In the genomic region with DNA sequence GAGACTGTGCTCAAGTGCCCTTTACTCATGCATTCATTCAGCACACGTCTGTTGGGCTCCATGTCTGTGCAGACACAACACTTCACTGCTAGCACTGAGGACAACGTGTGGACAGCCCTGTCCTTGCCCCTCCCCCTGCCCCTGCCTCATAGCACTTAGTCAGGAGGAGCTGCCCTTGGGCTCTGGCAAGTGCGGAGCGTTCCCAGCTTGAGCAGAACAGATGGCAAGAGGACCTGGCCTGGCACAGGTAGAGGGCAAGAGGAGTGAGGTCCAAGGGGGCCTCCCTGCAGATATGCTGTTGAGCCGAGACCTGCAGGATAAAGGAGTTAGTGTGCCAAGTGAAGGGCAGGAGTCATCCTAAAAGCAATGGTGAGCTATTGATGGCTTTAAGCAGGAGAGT, we compare ENCODE assay signal across 35 cellular contexts.
"Had no signal": no experiment of that assay in that cellular context is flagged by ENCODE, and none has a peak within 500 bp of the region (broad histone marks: within the 10 kb centered on the region; RNA-seq: fewer than 3 reads in every experiment).

No MANE protein-coding gene starts in this region.

- H3K4me3 ChIP-seq: colonic mucosa, esophagus squamous epithelium, gastroesophageal sphincter, heart right ventricle, hepatocyte had no signal

- H3K27ac ChIP-seq: brain microvascular endothelial cell, colonic mucosa, epithelial cell of prostate, esophagus squamous epithelium, gastroesophageal sphincter, heart right ventricle, hepatocyte had no signal

- H3K4me2 ChIP-seq: hepatocyte had no signal

- H2AFZ ChIP-seq: hepatocyte had no signal

- FAIRE-seq: astrocyte, bronchial epithelial cell, endometrium, endothelial cell of umbilical vein had no signal

- H3K4me1 ChIP-seq: colonic mucosa, esophagus squamous epithelium, gastroesophageal sphincter, heart right ventricle had no signal

- DNase-seq: activated CD4-positive, alpha-beta memory T cell treated with anti-CD3 and anti-CD28 coated beads for 36 hours; activated CD4-positive, alpha-beta T cell treated with anti-CD3 and anti-CD28 coated beads for 36 hours; activated CD4-positive, alpha-beta T cell treated with anti-CD3 and anti-CD28 coated beads, Interleukin-2, amount 10 ng/mL, durations not matched to agents 24 days and 14 days; activated CD4-positive, CD25-positive, alpha-beta regulatory T cell; activated CD4-positive, CD25-positive, alpha-beta regulatory T cell treated with anti-CD3 and anti-CD28 coated beads, Interleukin-2, amount 50 U/mL, for 72 hours; activated CD8-positive, alpha-beta memory T cell treated with anti-CD3 and anti-CD28 coated beads, Interleukin-2, amount 10 ng/mL, durations not matched to agents 7 days and 5 days; activated CD8-positive, alpha-beta memory T cell treated with anti-CD3 and anti-CD28 coated beads, Interleukin-2, amount 50 U/mL, for 48 hours; activated CD8-positive, alpha-beta T cell treated with anti-CD3 and anti-CD28 coated beads, Interleukin-2, amount 10 ng/mL, durations not matched to agents 7 days and 5 days; activated gamma-delta T cell; activated naive CD4-positive, alpha-beta T cell; activated naive CD4-positive, alpha-beta T cell treated with anti-CD3 and anti-CD28 coated beads, Interleukin-2, amount 10 ng/mL, durations not matched to agents 7 days and 5 days; activated naive CD8-positive, alpha-beta T cell treated with anti-CD3 and anti-CD28 coated beads, Interleukin-2, amount 10 ng/mL, durations not matched to agents 7 days and 5 days; activated T-cell treated with anti-CD3 and anti-CD28 coated beads for 4 hours; activated T-cell treated with anti-CD3 and anti-CD28 coated beads, Interleukin-2, amount 50 U/mL, for 24 hours; activated T-cell treated with anti-CD3 and anti-CD28 coated beads, Interleukin-2, amount 50 U/mL, for 72 hours; amniotic stem cell; anterior cingulate cortex; brain microvascular endothelial cell; colonic mucosa; effector CD8-positive, alpha-beta T cell; esophagus squamous epithelium; foreskin melanocyte; heart right ventricle; T-helper 17 cell; T1000 had no signal

- H3K9me3 ChIP-seq: colonic mucosa, esophagus squamous epithelium, gastroesophageal sphincter, heart right ventricle had no signal

- H3K4me1 Mint-ChIP-seq: activated CD4-positive, alpha-beta T cell treated with anti-CD3 and anti-CD28 coated beads for 36 hours; activated CD4-positive, alpha-beta T cell treated with anti-CD3 and anti-CD28 coated beads, Interleukin-2, amount 10 ng/mL, durations not matched to agents 24 days and 14 days; activated CD8-positive, alpha-beta memory T cell treated with anti-CD3 and anti-CD28 coated beads, Interleukin-2, amount 10 ng/mL, durations not matched to agents 7 days and 5 days; activated naive CD4-positive, alpha-beta T cell treated with anti-CD3 and anti-CD28 coated beads, Interleukin-2, amount 10 ng/mL, durations not matched to agents 7 days and 5 days; activated naive CD8-positive, alpha-beta T cell treated with anti-CD3 and anti-CD28 coated beads, Interleukin-2, amount 10 ng/mL, durations not matched to agents 7 days and 5 days; central memory CD8-positive, alpha-beta T cell had no signal

- H3K27me3 Mint-ChIP-seq: activated CD4-positive, alpha-beta T cell treated with anti-CD3 and anti-CD28 coated beads, Interleukin-2, amount 10 ng/mL, durations not matched to agents 24 days and 14 days; activated CD8-positive, alpha-beta memory T cell treated with anti-CD3 and anti-CD28 coated beads, Interleukin-2, amount 10 ng/mL, durations not matched to agents 7 days and 5 days; activated naive CD8-positive, alpha-beta T cell treated with anti-CD3 and anti-CD28 coated beads, Interleukin-2, amount 10 ng/mL, durations not matched to agents 7 days and 5 days had no signal

- H3K79me2 ChIP-seq: hepatocyte had no signal

- H3K27me3 ChIP-seq: brain microvascular endothelial cell, colonic mucosa, hepatocyte had no signal

- ATAC-seq: activated CD4-positive, alpha-beta T cell treated with anti-CD3 and anti-CD28 coated beads for 36 hours; activated CD8-positive, alpha-beta memory T cell treated with anti-CD3 and anti-CD28 coated beads, Interleukin-2, amount 10 ng/mL, durations not matched to agents 7 days and 5 days; activated CD8-positive, alpha-beta T cell treated with anti-CD3 and anti-CD28 coated beads, Interleukin-2, amount 10 ng/mL, durations not matched to agents 7 days and 5 days; activated naive CD4-positive, alpha-beta T cell treated with anti-CD3 and anti-CD28 coated beads, Interleukin-2, amount 50 U/mL, for 72 hours; activated T-cell treated with anti-CD3 and anti-CD28 coated beads, Interleukin-2, amount 50 U/mL, for 72 hours; gastroesophageal sphincter; heart right ventricle; T-helper 17 cell had no signal

- H3K27ac Mint-ChIP-seq: activated CD4-positive, alpha-beta memory T cell treated with anti-CD3 and anti-CD28 coated beads for 36 hours; activated CD4-positive, alpha-beta T cell treated with anti-CD3 and anti-CD28 coated beads for 36 hours; activated CD4-positive, alpha-beta T cell treated with anti-CD3 and anti-CD28 coated beads, Interleukin-2, amount 10 ng/mL, durations not matched to agents 24 days and 14 days; activated CD8-positive, alpha-beta memory T cell treated with anti-CD3 and anti-CD28 coated beads, Interleukin-2, amount 10 ng/mL, durations not matched to agents 7 days and 5 days; activated CD8-positive, alpha-beta T cell treated with anti-CD3 and anti-CD28 coated beads, Interleukin-2, amount 10 ng/mL, durations not matched to agents 7 days and 5 days; activated naive CD4-positive, alpha-beta T cell treated with anti-CD3 and anti-CD28 coated beads, Interleukin-2, amount 10 ng/mL, durations not matched to agents 7 days and 5 days; activated naive CD4-positive, alpha-beta T cell treated with anti-CD3 and anti-CD28 coated beads, Interleukin-2, amount 50 U/mL, for 72 hours; activated naive CD8-positive, alpha-beta T cell treated with anti-CD3 and anti-CD28 coated beads, Interleukin-2, amount 10 ng/mL, durations not matched to agents 7 days and 5 days; activated T-cell treated with anti-CD3 and anti-CD28 coated beads, Interleukin-2, amount 50 U/mL, for 24 hours; activated T-cell treated with anti-CD3 and anti-CD28 coated beads, Interleukin-2, amount 50 U/mL, for 72 hours; T-helper 17 cell; T-helper 2 cell treated with Interferon-gamma antibody and Interleukin-4, amounts not matched to agents 5 μg/mL and 100 μg/mL, for 36 hours had no signal

- H3K4me3 Mint-ChIP-seq: activated CD4-positive, alpha-beta memory T cell treated with anti-CD3 and anti-CD28 coated beads for 36 hours; activated CD4-positive, alpha-beta T cell treated with anti-CD3 and anti-CD28 coated beads for 36 hours; activated CD4-positive, alpha-beta T cell treated with anti-CD3 and anti-CD28 coated beads, Interleukin-2, amount 10 ng/mL, durations not matched to agents 24 days and 14 days; activated CD8-positive, alpha-beta memory T cell treated with anti-CD3 and anti-CD28 coated beads, Interleukin-2, amount 10 ng/mL, durations not matched to agents 7 days and 5 days; activated CD8-positive, alpha-beta T cell treated with anti-CD3 and anti-CD28 coated beads, Interleukin-2, amount 10 ng/mL, durations not matched to agents 7 days and 5 days; activated naive CD4-positive, alpha-beta T cell treated with anti-CD3 and anti-CD28 coated beads, Interleukin-2, amount 10 ng/mL, durations not matched to agents 7 days and 5 days; activated naive CD8-positive, alpha-beta T cell treated with anti-CD3 and anti-CD28 coated beads, Interleukin-2, amount 10 ng/mL, durations not matched to agents 7 days and 5 days; activated T-cell treated with anti-CD3 and anti-CD28 coated beads, Interleukin-2, amount 50 U/mL, for 24 hours; activated T-cell treated with anti-CD3 and anti-CD28 coated beads, Interleukin-2, amount 50 U/mL, for 72 hours; central memory CD8-positive, alpha-beta T cell; T-helper 17 cell; T-helper 2 cell treated with Interferon-gamma antibody and Interleukin-4, amounts not matched to agents 5 μg/mL and 100 μg/mL, for 36 hours had no signal

- H3K9me3 Mint-ChIP-seq: activated CD4-positive, alpha-beta memory T cell treated with anti-CD3 and anti-CD28 coated beads for 36 hours; activated CD4-positive, alpha-beta T cell treated with anti-CD3 and anti-CD28 coated beads, Interleukin-2, amount 10 ng/mL, durations not matched to agents 24 days and 14 days; activated naive CD4-positive, alpha-beta T cell treated with anti-CD3 and anti-CD28 coated beads, Interleukin-2, amount 10 ng/mL, durations not matched to agents 7 days and 5 days; activated naive CD4-positive, alpha-beta T cell treated with anti-CD3 and anti-CD28 coated beads, Interleukin-2, amount 50 U/mL, for 72 hours; activated naive CD8-positive, alpha-beta T cell treated with anti-CD3 and anti-CD28 coated beads, Interleukin-2, amount 10 ng/mL, durations not matched to agents 7 days and 5 days; activated T-cell treated with anti-CD3 and anti-CD28 coated beads, Interleukin-2, amount 50 U/mL, for 24 hours; activated T-cell treated with anti-CD3 and anti-CD28 coated beads, Interleukin-2, amount 50 U/mL, for 72 hours; central memory CD8-positive, alpha-beta T cell; T-helper 2 cell treated with Interferon-gamma antibody and Interleukin-4, amounts not matched to agents 5 μg/mL and 100 μg/mL, for 36 hours had no signal

- H3K36me3 Mint-ChIP-seq: activated CD4-positive, alpha-beta memory T cell treated with anti-CD3 and anti-CD28 coated beads for 36 hours; activated CD8-positive, alpha-beta memory T cell treated with anti-CD3 and anti-CD28 coated beads, Interleukin-2, amount 10 ng/mL, durations not matched to agents 7 days and 5 days; activated naive CD4-positive, alpha-beta T cell treated with anti-CD3 and anti-CD28 coated beads, Interleukin-2, amount 10 ng/mL, durations not matched to agents 7 days and 5 days; activated naive CD4-positive, alpha-beta T cell treated with anti-CD3 and anti-CD28 coated beads, Interleukin-2, amount 50 U/mL, for 72 hours; activated naive CD8-positive, alpha-beta T cell treated with anti-CD3 and anti-CD28 coated beads, Interleukin-2, amount 10 ng/mL, durations not matched to agents 7 days and 5 days had no signal

- H3K36me3 ChIP-seq: brain microvascular endothelial cell, colonic mucosa, esophagus squamous epithelium, gastroesophageal sphincter, heart right ventricle had no signal
